Comparison of ENCODE assay signal across 32 cellular contexts in the genomic region with DNA sequence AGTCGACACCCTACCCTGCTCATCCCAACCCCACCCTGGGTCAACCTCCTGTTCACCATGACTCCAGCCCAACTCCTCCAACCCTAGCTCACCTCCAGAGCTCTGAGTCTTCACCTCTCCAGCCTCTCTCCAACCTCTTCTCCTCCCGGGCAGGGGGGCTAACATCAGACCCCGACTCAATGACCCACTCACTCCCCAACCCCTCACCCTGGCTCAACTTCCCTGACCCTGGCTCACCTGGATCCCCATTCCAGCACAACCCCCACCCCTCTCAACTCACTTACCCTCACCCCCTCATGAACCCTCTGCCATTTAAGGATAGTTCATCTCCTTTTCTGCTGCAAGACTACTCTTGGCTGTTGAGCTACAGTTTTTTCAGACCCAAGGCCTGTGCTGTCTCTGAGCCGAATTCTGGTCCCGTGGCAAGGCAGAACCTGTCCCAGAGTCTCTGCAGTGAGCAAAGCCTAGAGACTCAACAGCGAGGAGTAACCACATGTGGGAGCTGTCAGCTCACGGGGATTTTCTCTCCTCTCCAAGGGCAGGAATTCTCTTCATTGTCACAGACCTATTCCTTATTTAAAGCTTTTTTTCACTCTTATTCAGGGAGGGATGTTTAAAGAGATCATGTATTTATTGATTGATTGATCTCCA. TPM values are rescaled to one million over a fixed set of nuclear protein-coding genes. Genes with fewer than 3 reads are reported as not detected.
A peak's percentile ranks its signal among the peaks of the same experiment; 100 is the strongest.
DNase-seq lines count a peak whose midpoint lies in the region; TF ChIP-seq lines count a peak whose summit lies in the region.
"Had no signal": no experiment of that assay in that cellular context is flagged by ENCODE, and none has a peak within 500 bp of the region (broad histone marks: within the 10 kb centered on the region; RNA-seq: fewer than 3 reads in every experiment).

No MANE protein-coding gene starts in this region.

- H3K36me3 ChIP-seq in right atrium auricular region (no peaks in the 10 kb centered on the region), neutrophil (no peaks in the 10 kb centered on the region)
- H3K36me3 ChIP-seq: esophagus squamous epithelium, vagina had no signal

- intact Hi-C loops in cardiac septum (cut with DNase I) (no loop called here), Calu3 (cut with micrococcal nuclease; ENCODE audit: unreplicated experiment) (no loop called here)

- no peak overlapping the region for H3K4me3 ChIP-seq in right atrium auricular region
- no peak overlapping the region for H3K4me3 ChIP-seq in neutrophil (ENCODE audit: low read depth in 1 of 2, low read length in 1 of 2)
- H3K4me3 ChIP-seq: esophagus squamous epithelium, PC-9, vagina had no signal

- H3K4me1 Mint-ChIP-seq in Calu3 (ENCODE audit: low read depth, unreplicated experiment), result peaks cover 35% of the 10 kb centered on the region

- H3K27me3 Mint-ChIP-seq in Calu3 (ENCODE audit: unreplicated experiment), result no peaks in the 10 kb centered on the region
- H3K27me3 Mint-ChIP-seq: activated CD4-positive, alpha-beta T cell treated with anti-CD3 and anti-CD28 coated beads, Interleukin-2, amount 10 ng/mL, durations not matched to agents 24 days and 14 days had no signal

- no peak overlapping the region for H3K27ac Mint-ChIP-seq in Calu3 (ENCODE audit: unreplicated experiment)
- H3K27ac Mint-ChIP-seq: activated naive CD4-positive, alpha-beta T cell treated with anti-CD3 and anti-CD28 coated beads, Interleukin-2, amount 50 U/mL, for 24 hours had no signal

- CTCF ChIA-PET in Calu3 (lab: Charles Lee), result interaction anchor here (0.7 to 1.1 kb wide), 4 partner anchors 34 to 1531 kb away, joined by 3 to 6 read pairs (median 4); no protein-coding TSS in a partner anchor

- DNase-seq in right atrium auricular region (ENCODE audit: low spot score) (peak; percentile 44), cardiac septum (ENCODE audit: low spot score) (no peak), T-helper 9 cell (no peak), dedifferentiated amniotic fluid mesenchymal stem cell (ENCODE audit: extremely low spot score) (no peak), Calu3 (no peak)
- peak; percentile 20 for DNase-seq in activated CD8-positive, alpha-beta memory T cell treated with anti-CD3 and anti-CD28 coated beads, Interleukin-2, amount 50 U/mL, for 48 hours
- DNase-seq in activated naive CD4-positive, alpha-beta T cell treated with anti-CD3 and anti-CD28 coated beads, Interleukin-2, amount 50 U/mL, for 16 hours, result no peak
- DNase-seq: activated CD4-positive, alpha-beta T cell treated with anti-CD3 and anti-CD28 coated beads, Interleukin-2, amount 10 ng/mL, durations not matched to agents 24 days and 14 days; aorta; CD4-positive, alpha-beta memory T cell; cortex of kidney; DMS153; esophagus squamous epithelium; HFFc6; Kasumi-1; MV-4-11; NCI-H146; NCI-H2171; NCI-H510A treated with DMSO at 0.1 percent for 48 hours; NK-92 treated with Interleukin-12 subunit alpha and Interleukin-12 subunit beta, amount 100 ng/mL, for 24 hours; PC-9; right cardiac atrium; SHP77; stimulated activated CD4-positive, alpha-beta T cell treated with anti-CD3 and anti-CD28 coated beads, Interleukin-2, amount 100 ng/mL, for 24 hours; substantia nigra; T1000 had no signal

- peaks cover 12% of the 10 kb centered on the region for H3K36me3 Mint-ChIP-seq in Calu3 (ENCODE audit: insufficient read depth, unreplicated experiment)

- peaks cover 0 to 28% of the 10 kb centered on the region in 2 donors for H3K4me1 ChIP-seq in right atrium auricular region
- H3K4me1 ChIP-seq in neutrophil (ENCODE audit: control insufficient read depth in 1 of 2, insufficient read depth in 1 of 2, low read depth in 1 of 2, low read length in 1 of 2), result peaks cover 29 to 47% of the 10 kb centered on the region in 2 experiments

- no peaks in the 10 kb centered on the region for H3K27me3 ChIP-seq in right atrium auricular region
- no peaks in the 10 kb centered on the region for H3K27me3 ChIP-seq in neutrophil
- H3K27me3 ChIP-seq: vagina had no signal

- H3K9me3 Mint-ChIP-seq in Calu3 (ENCODE audit: low read depth, unreplicated experiment), result no peaks in the 10 kb centered on the region
- H3K9me3 Mint-ChIP-seq: HFFc6 had no signal

- peaks cover 0 to 6% of the 10 kb centered on the region in 2 donors for H3K9me3 ChIP-seq in right atrium auricular region
- H3K9me3 ChIP-seq in neutrophil, result no peaks in the 10 kb centered on the region
- H3K9me3 ChIP-seq: esophagus squamous epithelium, vagina had no signal

- H3K4me3 Mint-ChIP-seq in Calu3 (ENCODE audit: low read depth, unreplicated experiment), result no peak overlapping the region
- H3K4me3 Mint-ChIP-seq: activated CD4-positive, alpha-beta T cell treated with anti-CD3 and anti-CD28 coated beads, Interleukin-2, amount 10 ng/mL, durations not matched to agents 24 days and 14 days; activated naive CD4-positive, alpha-beta T cell treated with anti-CD3 and anti-CD28 coated beads, Interleukin-2, amount 50 U/mL, for 24 hours; activated T-helper 17 cell treated with anti-CD3 and anti-CD28 coated beads, Interleukin-2, amount 50 U/mL, for 72 hours had no signal

- H3K27ac ChIP-seq in right atrium auricular region (no peak overlapping the region), neutrophil (peak overlapping the region; percentile 28)
- H3K27ac ChIP-seq: esophagus squamous epithelium, HL-60, parathyroid adenoma, PC-9 had no signal

- TF ChIP-seq CTCF in right atrium auricular region (IDR thresholded peaks at IDR 0.05), result no peak
- TF ChIP-seq CTCF in neutrophil (IDR thresholded peaks at IDR 0.05), result no peak
- no peak for TF ChIP-seq CTCF in Calu3 (IDR thresholded peaks at IDR 0.05; ENCODE audit: unreplicated experiment)

- BruUV-seq in Calu3 (replicated peaks; lab: Mats Ljungman, UMichigan), result no TSS peak

RNA-seq across cellular contexts. Expression of a gene that starts 29.8 kb away (rescaled TPM):
- total RNA-seq in right atrium auricular region, result 1 to 10 TPM; 1.2 to 4.7 TPM
- total RNA-seq in cardiac septum, result 15.2 TPM
- total RNA-seq in Calu3 (2022), result 2.9 and 3.6 TPM in 2 replicates

Comparison
In these comparisons a context has a peak if more than half of its experiments do, and no peak if none do; other contexts are left out.
1. DNase-seq: peak in right atrium auricular region (single experiment) and activated CD8-positive, alpha-beta memory T cell treated with anti-CD3 and anti-CD28 coated beads, Interleukin-2, amount 50 U/mL, for 48 hours (single experiment); none in cardiac septum (single experiment), T-helper 9 cell (single experiment), dedifferentiated amniotic fluid mesenchymal stem cell (single experiment), Calu3 (single experiment) and activated naive CD4-positive, alpha-beta T cell treated with anti-CD3 and anti-CD28 coated beads, Interleukin-2, amount 50 U/mL, for 16 hours (single experiment).